Comparison of ENCODE assay signal across 1 cellular context in genomic region chr3:133676336-133677118, GRCh38.
TF ChIP-seq lines count a peak whose summit lies in the region.

No MANE protein-coding gene starts in this region.

TF ChIP-seq in HepG2, 621 proteins besides CTCF, POLR2A, EP300 and RAD21 (continued from another document and continues in another):
- TF ChIP-seq ZUFSP (CRISPR knock-in tag; IDR thresholded peaks at IDR 0.05; ENCODE audit: borderline replicate concordance) (no peak), TARDBP (CRISPR knock-in tag; IDR thresholded peaks at IDR 0.05) (peak; percentile 39; the same call in 1 of the 2 replicates), RARA (CRISPR knock-in tag; IDR thresholded peaks at IDR 0.05) (0 out of 2 replicates have a peak, but pooled peaks have one; percentile 23), ZBTB21 (CRISPR knock-in tag; IDR thresholded peaks at IDR 0.05) (no peak), MLXIP (CRISPR knock-in tag; IDR thresholded peaks at IDR 0.05; ENCODE audit: borderline replicate concordance) (no peak), PBX2 (CRISPR knock-in tag; IDR thresholded peaks at IDR 0.05) (no peak), ZBED4 (CRISPR knock-in tag; IDR thresholded peaks at IDR 0.05; ENCODE audit: borderline replicate concordance) (no peak), HMGXB4 (CRISPR knock-in tag; IDR thresholded peaks at IDR 0.05; ENCODE audit: borderline replicate concordance in 1 of 2, low read depth in 1 of 2) (no peak), ZNF574 (CRISPR knock-in tag; IDR thresholded peaks at IDR 0.05) (no peak), ISX (CRISPR knock-in tag; conservative IDR thresholded peaks at IDR 0.05) (no peak), ZMAT5 (CRISPR knock-in tag; IDR thresholded peaks at IDR 0.05; ENCODE audit: borderline replicate concordance, low read depth) (no peak), ZSCAN25 (CRISPR knock-in tag; IDR thresholded peaks at IDR 0.05) (0 out of 2 replicates have a peak, but pooled peaks have one; percentile 15), ZFAT (CRISPR knock-in tag; conservative IDR thresholded peaks at IDR 0.05) (no peak), ZNF710 (CRISPR knock-in tag; IDR thresholded peaks at IDR 0.05; ENCODE audit: borderline replicate concordance) (0 out of 2 replicates have a peak, but pooled peaks have one; percentile 33), IRX3 (CRISPR knock-in tag; IDR thresholded peaks at IDR 0.05; ENCODE audit: borderline replicate concordance, low read depth) (0 out of 2 replicates have a peak, but pooled peaks have one; percentile 50), JUN (CRISPR knock-in tag; IDR thresholded peaks at IDR 0.05) (no peak), REST (IDR thresholded peaks at IDR 0.05; ENCODE audit: borderline replicate concordance in 1 of 2, low read depth in 1 of 2, low read length in 2 of 2) (no peak), KLF13 (CRISPR knock-in tag; IDR thresholded peaks at IDR 0.05) (no peak), ZNF614 (CRISPR knock-in tag; IDR thresholded peaks at IDR 0.05; ENCODE audit: borderline replicate concordance) (no peak), ZNF501 (CRISPR knock-in tag; IDR thresholded peaks at IDR 0.05) (0 out of 2 replicates have a peak, but pooled peaks have one; percentile 52), PATZ1 (CRISPR knock-in tag; IDR thresholded peaks at IDR 0.05) (0 out of 2 replicates have a peak, but pooled peaks have one; percentile 27), ZNF350 (CRISPR knock-in tag; IDR thresholded peaks at IDR 0.05; ENCODE audit: borderline replicate concordance, low read depth) (no peak), TOPORS (CRISPR knock-in tag; IDR thresholded peaks at IDR 0.05) (peak; percentile 47; the same call in 1 of the 2 replicates), EZH2 (conservative IDR thresholded peaks at IDR 0.05; ENCODE audit: low read depth, low read length) (no peak), TCF7 (IDR thresholded peaks at IDR 0.05; ENCODE audit: low read depth) (no peak), ZNF274 (CRISPR knock-in tag; IDR thresholded peaks at IDR 0.05) (0 out of 2 replicates have a peak, but pooled peaks have one; percentile 38), SALL2 (CRISPR knock-in tag; IDR thresholded peaks at IDR 0.05) (0 out of 2 replicates have a peak, but pooled peaks have one; percentile 35), FOSL2 (CRISPR knock-in tag; IDR thresholded peaks at IDR 0.05) (no peak), SIX1 (CRISPR knock-in tag; IDR thresholded peaks at IDR 0.05; ENCODE audit: borderline replicate concordance) (no peak), ZNF430 (CRISPR knock-in tag; IDR thresholded peaks at IDR 0.05) (0 out of 2 replicates have a peak, but pooled peaks have one; percentile 47), MYNN (CRISPR knock-in tag; IDR thresholded peaks at IDR 0.05; ENCODE audit: low read depth) (no peak)
